Comparison of ENCODE assay signal across 20 cellular contexts in genomic region chr6:35797837-35798526, GRCh38. TPM values are rescaled to one million over a fixed set of nuclear protein-coding genes. Genes with fewer than 3 reads are reported as not detected.
A peak's percentile ranks its signal among the peaks of the same experiment; 100 is the strongest.
DNase-seq lines count a peak whose midpoint lies in the region; ATAC-seq and TF ChIP-seq lines count a peak whose summit lies in the region.
"Had no signal": no experiment of that assay in that cellular context is flagged by ENCODE, and none has a peak within 500 bp of the region (broad histone marks: within the 10 kb centered on the region; RNA-seq: fewer than 3 reads in every experiment).

No MANE protein-coding gene starts in this region.

- H3K9ac ChIP-seq in BLaER1: no peak overlapping the region

- no peak for TF ChIP-seq POLR2A in spleen (IDR thresholded peaks at IDR 0.05)

- no peaks in the 10 kb centered on the region for H3K36me3 ChIP-seq in BLaER1
- no peaks in the 10 kb centered on the region for H3K36me3 ChIP-seq in H7 (replicated peaks; ENCODE audit: control insufficient read depth, insufficient read depth, low read length)
- no peaks in the 10 kb centered on the region for H3K36me3 ChIP-seq in spleen
- H3K36me3 ChIP-seq: SJSA1 had no signal

- H3K36me3 Mint-ChIP-seq in endothelial cell (ENCODE audit: low read depth, unreplicated experiment): no peaks in the 10 kb centered on the region
- no peaks in the 10 kb centered on the region for H3K36me3 Mint-ChIP-seq in Calu3 (ENCODE audit: insufficient read depth, unreplicated experiment)
- H3K36me3 Mint-ChIP-seq: CD4-positive, CD25-positive, alpha-beta regulatory T cell; IgD-negative memory B cell had no signal

- WGBS in spleen, 5 donors: 70 to 86% (median 82%) methylated on average over 8 of the region's 8 CpGs

- no peak overlapping the region for H3K4me2 ChIP-seq in BLaER1

- no peaks in the 10 kb centered on the region for H4K20me1 ChIP-seq in BLaER1

- H3K4me3 Mint-ChIP-seq in endothelial cell (ENCODE audit: unreplicated experiment): no peak overlapping the region
- H3K4me3 Mint-ChIP-seq in Calu3 (ENCODE audit: low read depth, unreplicated experiment): no peak overlapping the region
- H3K4me3 Mint-ChIP-seq: CD4-positive, CD25-positive, alpha-beta regulatory T cell; IgD-negative memory B cell had no signal

- H3K9me3 ChIP-seq in BLaER1 (no peaks in the 10 kb centered on the region), spleen (no peaks in the 10 kb centered on the region)
- H3K9me3 ChIP-seq: SJSA1 had no signal

- H3K4me3 ChIP-seq in BLaER1 (no peak overlapping the region), H7 (ENCODE audit: insufficient read depth, low read depth, low read length) (no peak overlapping the region), spleen (no peak overlapping the region)
- H3K4me3 ChIP-seq: SJSA1 had no signal

- H3K27me3 ChIP-seq in BLaER1 (no peaks in the 10 kb centered on the region), H7 (ENCODE audit: control insufficient read depth, insufficient read depth, low read length) (no peaks in the 10 kb centered on the region; the same call in 1 of the 2 replicates), spleen (replicated peaks in 1 of 7) (no peaks in the 10 kb centered on the region)

- no TSS peak for BruUV-seq in Calu3 (replicated peaks; lab: Mats Ljungman, UMichigan)

- H3K9me3 Mint-ChIP-seq in endothelial cell (ENCODE audit: unreplicated experiment) (no peaks in the 10 kb centered on the region), Calu3 (ENCODE audit: low read depth, unreplicated experiment) (no peaks in the 10 kb centered on the region)
- H3K9me3 Mint-ChIP-seq: CD4-positive, CD25-positive, alpha-beta regulatory T cell; IgD-negative memory B cell had no signal

- CTCF ChIA-PET in Calu3 (lab: Charles Lee): interaction anchor here (1.5 kb wide), 1 partner anchor 12 kb away, joined by 6 read pairs; no protein-coding TSS in a partner anchor

- peak; percentile 79 for DNase-seq in H7
- DNase-seq in epidermal melanocyte (ENCODE audit: insufficient read length, low spot score): peak; percentile 15
- no peak for DNase-seq in omental fat pad (ENCODE audit: low spot score)
- DNase-seq in endothelial cell (ENCODE audit: low spot score): no peak
- DNase-seq in Calu3: no peak
- no peak for DNase-seq in spleen
- DNase-seq: AML-193; CD4-positive, CD25-positive, alpha-beta regulatory T cell; DND-41; GF-D8; NCI-H1436; NCI-H2081 treated with DMSO at 0.1 percent for 48 hours; NCI-H226; NCI-H526 treated with DMSO at 0.1 percent for 48 hours; OCI-M1; RPMI8226 had no signal

- ATAC-seq in omental fat pad (ENCODE audit: low FRiP score): peak; percentile 30
- no peak for ATAC-seq in GM21367 (IDR thresholded peaks at IDR 0.05; ENCODE audit: unreplicated experiment)

- H3K4me1 Mint-ChIP-seq in endothelial cell (ENCODE audit: unreplicated experiment) (peaks cover 12% of the 10 kb centered on the region), Calu3 (ENCODE audit: low read depth, unreplicated experiment) (no peaks in the 10 kb centered on the region)
- H3K4me1 Mint-ChIP-seq: CD4-positive, CD25-positive, alpha-beta regulatory T cell; IgD-negative memory B cell had no signal

- H3K27ac ChIP-seq in BLaER1 (0 out of 2 replicates have a peak overlapping the region, but pooled peaks have one; percentile 4), spleen (no peak overlapping the region)
- H3K27ac ChIP-seq: SJSA1 had no signal

- no peak for TF ChIP-seq CTCF in omental fat pad (IDR thresholded peaks at IDR 0.05)
- TF ChIP-seq CTCF in endothelial cell (IDR thresholded peaks at IDR 0.05; ENCODE audit: unreplicated experiment): no peak
- TF ChIP-seq CTCF in Calu3 (IDR thresholded peaks at IDR 0.05; ENCODE audit: unreplicated experiment): no peak
- TF ChIP-seq CTCF in spleen (IDR thresholded peaks at IDR 0.05 in 8 of 11, conservative IDR thresholded peaks at IDR 0.05 in 3 of 11): no peak

- H3K27me3 Mint-ChIP-seq in endothelial cell (ENCODE audit: unreplicated experiment) (peaks cover 6% of the 10 kb centered on the region), Calu3 (ENCODE audit: unreplicated experiment) (peaks cover 14% of the 10 kb centered on the region)

- peaks cover 6% of the 10 kb centered on the region; the same call in 1 of the 2 replicates for H3K4me1 ChIP-seq in BLaER1
- no peaks in the 10 kb centered on the region for H3K4me1 ChIP-seq in spleen
- H3K4me1 ChIP-seq: SJSA1 had no signal

- H3K27ac Mint-ChIP-seq in endothelial cell (ENCODE audit: unreplicated experiment) (no peak overlapping the region), Calu3 (ENCODE audit: unreplicated experiment) (no peak overlapping the region)
- H3K27ac Mint-ChIP-seq: IgD-negative memory B cell had no signal

- intact Hi-C loops in Calu3 (cut with micrococcal nuclease; ENCODE audit: unreplicated experiment) (no loop called here), spleen (cut with DNase I; ENCODE audit: low total_unique reads) (no loop called here)

RNA-seq across cellular contexts. Expression of gene CLPS, which starts 0.9 kb away (rescaled TPM):
- total RNA-seq in H7 (2014; rRNA removed; shearing (Covaris generic)): not detected in 2 replicates
- total RNA-seq in omental fat pad (not detected), endothelial cell (ENCODE audit: unreplicated experiment) (not detected), Calu3 (2022) (not detected in 2 replicates), spleen (1 to 10 TPM in 1 of 7 donors, under 1 TPM in 1, not detected in 5; 0.91 to 2.3 TPM)
- polyA plus RNA-seq in spleen: 1 to 10 TPM in 1 of 3 donors, under 1 TPM in 2; 0.44 to 1.4 (median 0.64) TPM
- total RNA-seq: CD4-positive, CD25-positive, alpha-beta regulatory T cell; SJSA1 had no signal
- polyA plus RNA-seq: CD4-positive, CD25-positive, alpha-beta regulatory T cell; IgD-negative memory B cell had no signal

RNA-seq across cellular contexts. Expression of gene LHFPL5, which starts 7.2 kb away (rescaled TPM):
- not detected in 2 replicates for total RNA-seq in H7 (2014; rRNA removed; shearing (Covaris generic))
- not detected for total RNA-seq in omental fat pad
- total RNA-seq in endothelial cell (ENCODE audit: unreplicated experiment): not detected
- total RNA-seq in Calu3 (2022): 0.42 and 0.66 TPM in 2 replicates
- not detected for total RNA-seq in spleen
- not detected for polyA plus RNA-seq in spleen
- total RNA-seq: CD4-positive, CD25-positive, alpha-beta regulatory T cell; SJSA1 had no signal
- polyA plus RNA-seq: CD4-positive, CD25-positive, alpha-beta regulatory T cell; IgD-negative memory B cell had no signal

RNA-seq across cellular contexts. Expression of gene CLPSL1, which starts 17.2 kb away (rescaled TPM):
- not detected in 2 replicates for total RNA-seq in H7 (2014; rRNA removed; shearing (Covaris generic))
- total RNA-seq in omental fat pad (not detected), endothelial cell (ENCODE audit: unreplicated experiment) (not detected), Calu3 (2022) (not detected in 2 replicates), spleen (not detected)
- not detected for polyA plus RNA-seq in spleen
- total RNA-seq: CD4-positive, CD25-positive, alpha-beta regulatory T cell; SJSA1 had no signal
- polyA plus RNA-seq: CD4-positive, CD25-positive, alpha-beta regulatory T cell; IgD-negative memory B cell had no signal

RNA-seq across cellular contexts. Expression of gene CLPSL2, which starts 21.6 kb away (rescaled TPM):
- 4.2 and 10.8 TPM in 2 replicates for total RNA-seq in H7 (2014; rRNA removed; shearing (Covaris generic))
- total RNA-seq in omental fat pad (not detected), endothelial cell (ENCODE audit: unreplicated experiment) (not detected), Calu3 (2022) (not detected in 2 replicates), spleen (not detected)
- not detected for polyA plus RNA-seq in spleen
- total RNA-seq: CD4-positive, CD25-positive, alpha-beta regulatory T cell; SJSA1 had no signal
- polyA plus RNA-seq: CD4-positive, CD25-positive, alpha-beta regulatory T cell; IgD-negative memory B cell had no signal

Comparison
In these comparisons a context has a peak if more than half of its experiments do, and no peak if none do; other contexts are left out.
1. DNase-seq: peak in H7 (single experiment) and epidermal melanocyte (single experiment); none in omental fat pad (single experiment), endothelial cell (single experiment), Calu3 (single experiment) and spleen (single experiment).